In genomic region chr7:105097619-105098018, GRCh38 we compare ENCODE assay signal across 9 cellular contexts.
DNase-seq lines count a peak whose midpoint lies in the region; ATAC-seq and TF ChIP-seq lines count a peak whose summit lies in the region.
"Had no signal": no experiment of that assay in that cellular context is flagged by ENCODE, and none has a peak within 500 bp of the region (broad histone marks: within the 10 kb centered on the region; RNA-seq: fewer than 3 reads in every experiment).

No MANE protein-coding gene starts in this region.

- H3K4me3 ChIP-seq in AG10803 (ENCODE audit: low read length) (no peak overlapping the region), astrocyte of the spinal cord (ENCODE audit: low read depth, low read length) (no peak overlapping the region)

- DNase-seq in AG10803 (ENCODE audit: low read depth) (peak; percentile 71), HS-5 (ENCODE audit: low read depth) (peak; percentile 86), astrocyte of the spinal cord (ENCODE audit: low read depth, low spot score) (peak; percentile 78), iris pigment epithelial cell (ENCODE audit: low read depth) (peak; percentile 94), RPMI8226 (no peak), G401 (ENCODE audit: low spot score) (no peak), islet precursor cell (no peak)
- DNase-seq: mammary epithelial cell had no signal

- no peak for TF ChIP-seq CTCF in AG10803 (conservative IDR thresholded peaks at IDR 0.05; ENCODE audit: low read length)
- TF ChIP-seq CTCF in astrocyte of the spinal cord (IDR thresholded peaks at IDR 0.05; ENCODE audit: low read depth, low read length) = no peak

- in situ Hi-C loops in astrocyte of the spinal cord (cut with HindIII; ENCODE audit: low sequenced_read_pairs) (no loop called here), G401 (cut with HindIII; ENCODE audit: low sequenced_read_pairs) (no loop called here)

- no peak for ATAC-seq in HG02884 (IDR thresholded peaks at IDR 0.05; ENCODE audit: unreplicated experiment)

Comparison
In these comparisons a context has a peak if more than half of its experiments do, and no peak if none do; other contexts are left out.
1. DNase-seq: peak in AG10803 (single experiment), HS-5 (single experiment), astrocyte of the spinal cord (single experiment) and iris pigment epithelial cell (single experiment); none in RPMI8226 (single experiment), G401 (single experiment) and islet precursor cell (single experiment).